Comparison of ENCODE assay signal across 2 cellular contexts in the genomic region with DNA sequence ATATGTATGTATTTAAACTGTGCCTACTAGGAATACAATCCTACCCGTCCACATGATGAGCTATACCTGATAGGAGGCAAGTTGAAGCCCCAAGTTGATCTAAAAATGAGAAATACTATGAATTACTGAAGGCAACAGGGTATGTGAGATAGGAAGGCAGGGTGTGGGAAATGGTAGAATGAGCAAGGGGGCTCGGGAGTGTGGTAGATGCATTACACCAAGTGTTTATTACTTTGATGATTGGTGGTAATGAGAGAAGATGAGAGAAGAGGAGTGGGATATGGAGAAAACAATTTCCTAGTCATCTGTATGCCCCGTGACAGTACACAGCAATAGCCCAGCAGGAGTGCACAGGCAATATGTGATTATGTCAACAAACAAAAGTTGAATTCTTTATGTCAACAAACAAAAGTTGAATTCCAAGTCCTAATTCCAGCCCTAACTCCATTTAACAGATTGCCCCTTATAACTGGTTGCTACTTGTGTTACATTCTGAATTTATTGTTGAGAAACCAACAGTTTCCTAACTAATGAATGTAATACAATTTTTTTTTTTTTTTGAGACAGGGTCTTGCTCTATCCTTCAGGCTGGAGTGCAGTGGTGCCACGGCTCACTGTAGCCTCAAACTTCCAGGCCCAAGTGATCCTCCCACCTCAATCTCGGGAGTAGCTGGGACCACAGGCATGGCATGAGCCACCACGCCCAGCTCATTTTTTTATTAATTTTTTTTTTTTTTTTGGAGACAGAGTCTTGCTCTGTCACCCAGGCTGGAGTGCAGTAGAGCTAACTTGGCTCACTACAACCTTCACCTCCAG.
TF ChIP-seq lines count a peak whose summit lies in the region.

No MANE protein-coding gene starts in this region.

TF ChIP-seq in HEK293, 187 proteins besides CTCF, POLR2A, EP300 and RAD21 (continues in another document):
- TF ChIP-seq GLI4 (tag by site-specific recombination; IDR thresholded peaks at IDR 0.05) (no peak), ZNF837 (tag by site-specific recombination; IDR thresholded peaks at IDR 0.05) (no peak), ZNF558 (tag by site-specific recombination; IDR thresholded peaks at IDR 0.05) (no peak; the same call in 1 of the 2 replicates), ZNF660 (tag by site-specific recombination; IDR thresholded peaks at IDR 0.05) (no peak), KLF16 (tag by site-specific recombination; IDR thresholded peaks at IDR 0.05) (no peak), ZNF423 (tag by site-specific recombination; IDR thresholded peaks at IDR 0.05) (no peak), FEZF1 (tag by site-specific recombination; IDR thresholded peaks at IDR 0.05) (peak; percentile 90), SCRT1 (tag by site-specific recombination; IDR thresholded peaks at IDR 0.05; ENCODE audit: borderline replicate concordance) (no peak), ZNF292 (tag by site-specific recombination; IDR thresholded peaks at IDR 0.05; ENCODE audit: borderline replicate concordance, low read depth) (no peak), ZNF19 (tag by site-specific recombination; IDR thresholded peaks at IDR 0.05; ENCODE audit: low read depth) (no peak), ZNF585B (tag by site-specific recombination; IDR thresholded peaks at IDR 0.05) (no peak), ZNF248 (tag by site-specific recombination; IDR thresholded peaks at IDR 0.05) (no peak), ZNF404 (tag by site-specific recombination; IDR thresholded peaks at IDR 0.05) (no peak), ZNF830 (tag by site-specific recombination; IDR thresholded peaks at IDR 0.05; ENCODE audit: low read depth) (no peak), ZNF677 (tag by site-specific recombination; IDR thresholded peaks at IDR 0.05) (no peak), ZNF350 (tag by site-specific recombination; IDR thresholded peaks at IDR 0.05) (no peak), ZBTB7A (tag by site-specific recombination; IDR thresholded peaks at IDR 0.05; ENCODE audit: low read depth) (no peak), ZNF366 (tag by site-specific recombination; conservative IDR thresholded peaks at IDR 0.05) (peak; percentile 48; the same call in 1 of the 2 replicates), ZNF266 (tag by site-specific recombination; IDR thresholded peaks at IDR 0.05; ENCODE audit: low read depth) (no peak), PRDM1 (tag by site-specific recombination; IDR thresholded peaks at IDR 0.05) (no peak), ZNF473 (tag by site-specific recombination; IDR thresholded peaks at IDR 0.05) (no peak)
- TF ChIP-seq, protein P1, sequence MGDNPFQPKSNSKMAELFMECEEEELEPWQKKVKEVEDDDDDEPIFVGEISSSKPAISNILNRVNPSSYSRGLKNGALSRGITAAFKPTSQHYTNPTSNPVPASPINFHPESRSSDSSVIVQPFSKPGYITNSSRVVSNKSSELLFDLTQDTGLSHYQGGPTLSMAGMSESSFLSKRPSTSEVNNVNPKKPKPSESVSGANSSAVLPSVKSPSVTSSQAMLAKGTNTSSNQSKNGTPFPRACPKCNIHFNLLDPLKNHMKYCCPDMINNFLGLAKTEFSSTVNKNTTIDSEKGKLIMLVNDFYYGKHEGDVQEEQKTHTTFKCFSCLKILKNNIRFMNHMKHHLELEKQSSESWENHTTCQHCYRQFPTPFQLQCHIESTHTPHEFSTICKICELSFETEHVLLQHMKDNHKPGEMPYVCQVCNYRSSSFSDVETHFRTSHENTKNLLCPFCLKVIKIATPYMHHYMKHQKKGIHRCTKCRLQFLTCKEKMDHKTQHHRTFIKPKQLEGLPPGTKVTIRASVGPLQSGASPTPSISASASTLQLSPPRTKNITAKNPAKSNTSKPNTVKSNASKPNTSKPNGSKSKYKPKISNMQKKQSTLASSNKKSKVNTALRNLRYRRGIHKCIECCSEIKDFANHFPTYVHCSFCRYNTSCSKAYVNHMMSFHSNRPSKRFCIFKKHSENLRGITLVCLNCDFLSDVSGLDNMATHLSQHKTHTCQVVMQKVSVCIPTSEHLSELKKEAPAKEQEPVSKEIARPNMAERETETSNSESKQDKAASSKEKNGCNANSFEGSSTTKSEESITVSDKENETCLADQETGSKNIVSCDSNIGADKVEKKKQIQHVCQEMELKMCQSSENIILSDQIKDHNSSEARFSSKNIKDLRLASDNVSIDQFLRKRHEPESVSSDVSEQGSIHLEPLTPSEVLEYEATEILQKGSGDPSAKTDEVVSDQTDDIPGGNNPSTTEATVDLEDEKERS (tag by site-specific recombination; IDR thresholded peaks at IDR 0.05), result no peak
- TF ChIP-seq, protein P2, sequence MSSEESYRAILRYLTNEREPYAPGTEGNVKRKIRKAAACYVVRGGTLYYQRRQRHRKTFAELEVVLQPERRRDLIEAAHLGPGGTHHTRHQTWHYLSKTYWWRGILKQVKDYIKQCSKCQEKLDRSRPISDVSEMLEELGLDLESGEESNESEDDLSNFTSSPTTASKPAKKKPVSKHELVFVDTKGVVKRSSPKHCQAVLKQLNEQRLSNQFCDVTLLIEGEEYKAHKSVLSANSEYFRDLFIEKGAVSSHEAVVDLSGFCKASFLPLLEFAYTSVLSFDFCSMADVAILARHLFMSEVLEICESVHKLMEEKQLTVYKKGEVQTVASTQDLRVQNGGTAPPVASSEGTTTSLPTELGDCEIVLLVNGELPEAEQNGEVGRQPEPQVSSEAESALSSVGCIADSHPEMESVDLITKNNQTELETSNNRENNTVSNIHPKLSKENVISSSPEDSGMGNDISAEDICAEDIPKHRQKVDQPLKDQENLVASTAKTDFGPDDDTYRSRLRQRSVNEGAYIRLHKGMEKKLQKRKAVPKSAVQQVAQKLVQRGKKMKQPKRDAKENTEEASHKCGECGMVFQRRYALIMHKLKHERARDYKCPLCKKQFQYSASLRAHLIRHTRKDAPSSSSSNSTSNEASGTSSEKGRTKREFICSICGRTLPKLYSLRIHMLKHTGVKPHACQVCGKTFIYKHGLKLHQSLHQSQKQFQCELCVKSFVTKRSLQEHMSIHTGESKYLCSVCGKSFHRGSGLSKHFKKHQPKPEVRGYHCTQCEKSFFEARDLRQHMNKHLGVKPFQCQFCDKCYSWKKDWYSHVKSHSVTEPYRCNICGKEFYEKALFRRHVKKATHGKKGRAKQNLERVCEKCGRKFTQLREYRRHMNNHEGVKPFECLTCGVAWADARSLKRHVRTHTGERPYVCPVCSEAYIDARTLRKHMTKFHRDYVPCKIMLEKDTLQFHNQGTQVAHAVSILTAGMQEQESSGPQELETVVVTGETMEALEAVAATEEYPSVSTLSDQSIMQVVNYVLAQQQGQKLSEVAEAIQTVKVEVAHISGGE (tag by site-specific recombination; conservative IDR thresholded peaks at IDR 0.05; ENCODE audit: low read depth), result no peak
- TF ChIP-seq, protein P3, sequence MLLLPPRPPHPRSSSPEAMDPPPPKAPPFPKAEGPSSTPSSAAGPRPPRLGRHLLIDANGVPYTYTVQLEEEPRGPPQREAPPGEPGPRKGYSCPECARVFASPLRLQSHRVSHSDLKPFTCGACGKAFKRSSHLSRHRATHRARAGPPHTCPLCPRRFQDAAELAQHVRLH (tag by site-specific recombination; IDR thresholded peaks at IDR 0.05), result no peak

TF ChIP-seq in HepG2, 621 proteins besides CTCF, POLR2A, EP300 and RAD21:
- TF ChIP-seq KLF6 (CRISPR knock-in tag; IDR thresholded peaks at IDR 0.05) (no peak), FOXA1 (IDR thresholded peaks at IDR 0.05) (peak; percentile 94), FOXA1 (CRISPR knock-in tag; IDR thresholded peaks at IDR 0.05) (no peak)
